33 cellular contexts compared by ENCODE assay signal in genomic region chrX:41050359-41050758, GRCh38.
"Had no signal": no experiment of that assay in that cellular context is flagged by ENCODE, and none has a peak within 500 bp of the region (broad histone marks: within the 10 kb centered on the region; RNA-seq: fewer than 3 reads in every experiment).

No MANE protein-coding gene starts in this region.

- DNase-seq: activated effector memory CD4-positive, alpha-beta T cell treated with anti-CD3 and anti-CD28 coated beads, Interleukin-2, amount 50 U/mL, for 16 hours; activated effector memory CD4-positive, alpha-beta T cell treated with Interleukin-2 at 50 U/mL for 16 hours; activated gamma-delta T cell; activated gamma-delta T cell treated with Interleukin-2 at 50 U/mL for 16 hours; activated naive CD4-positive, alpha-beta T cell; activated naive CD4-positive, alpha-beta T cell treated with anti-CD3 and anti-CD28 coated beads for 36 hours; activated naive CD4-positive, alpha-beta T cell treated with anti-CD3 and anti-CD28 coated beads, Interleukin-2, amount 10 ng/mL, durations not matched to agents 7 days and 5 days; activated naive CD4-positive, alpha-beta T cell treated with anti-CD3 and anti-CD28 coated beads, Interleukin-2, amount 50 U/mL, for 16 hours; activated naive CD4-positive, alpha-beta T cell treated with Interleukin-2 at 50 U/mL for 16 hours; activated naive CD8-positive, alpha-beta T cell treated with anti-CD3 and anti-CD28 coated beads for 36 hours; activated naive CD8-positive, alpha-beta T cell treated with anti-CD3 and anti-CD28 coated beads, Interleukin-2, amount 10 ng/mL, durations not matched to agents 7 days and 5 days; activated naive CD8-positive, alpha-beta T cell treated with anti-CD3 and anti-CD28 coated beads, Interleukin-2, amount 50 U/mL, for 24 hours; activated T-cell treated with anti-CD3 and anti-CD28 coated beads, Interleukin-2, amount 50 U/mL, for 24 hours; activated T-cell treated with anti-CD3 and anti-CD28 coated beads, Interleukin-2, amount 50 U/mL, for 4 hours; activated T-cell treated with anti-CD3 and anti-CD28 coated beads, Interleukin-2, amount 50 U/mL, for 48 hours; activated T-cell treated with anti-CD3 and anti-CD28 coated beads, Interleukin-2, amount 50 U/mL, for 72 hours; adrenal gland; amniotic stem cell; amygdala; anterior cingulate cortex; aorta; body of pancreas; brain microvascular endothelial cell; caudate nucleus; central memory CD4-positive, alpha-beta T cell; cerebellar nuclear complex had no signal

- H3K36me3 ChIP-seq: adrenal gland, ascending aorta, brain microvascular endothelial cell, breast epithelium, cardiac muscle cell had no signal

- H3K4me3 ChIP-seq: adrenal gland, ascending aorta, body of pancreas, breast epithelium, cardiac muscle cell had no signal

- H3K4me1 ChIP-seq: adrenal gland, ascending aorta, body of pancreas, breast epithelium had no signal

- FAIRE-seq: astrocyte, bronchial epithelial cell had no signal

- H3K27me3 ChIP-seq: ascending aorta, body of pancreas, brain microvascular endothelial cell, cardiac muscle cell had no signal

- ATAC-seq: activated naive CD4-positive, alpha-beta T cell treated with anti-CD3 and anti-CD28 coated beads, Interleukin-2, amount 50 U/mL, for 72 hours; activated naive CD8-positive, alpha-beta T cell treated with anti-CD3 and anti-CD28 coated beads, Interleukin-2, amount 50 U/mL, for 24 hours; activated T-cell treated with anti-CD3 and anti-CD28 coated beads, Interleukin-2, amount 50 U/mL, for 4 hours; activated T-cell treated with anti-CD3 and anti-CD28 coated beads, Interleukin-2, amount 50 U/mL, for 72 hours; activated T-helper 17 cell treated with anti-CD3 and anti-CD28 coated beads, Interleukin-2, amount 50 U/mL, for 72 hours; body of pancreas had no signal

- H3K27ac ChIP-seq: adrenal gland, ascending aorta, body of pancreas, brain microvascular endothelial cell, breast epithelium, cardiac muscle cell had no signal

- H3K9me3 ChIP-seq: adrenal gland, ascending aorta, body of pancreas, breast epithelium had no signal
